In the genomic region with DNA sequence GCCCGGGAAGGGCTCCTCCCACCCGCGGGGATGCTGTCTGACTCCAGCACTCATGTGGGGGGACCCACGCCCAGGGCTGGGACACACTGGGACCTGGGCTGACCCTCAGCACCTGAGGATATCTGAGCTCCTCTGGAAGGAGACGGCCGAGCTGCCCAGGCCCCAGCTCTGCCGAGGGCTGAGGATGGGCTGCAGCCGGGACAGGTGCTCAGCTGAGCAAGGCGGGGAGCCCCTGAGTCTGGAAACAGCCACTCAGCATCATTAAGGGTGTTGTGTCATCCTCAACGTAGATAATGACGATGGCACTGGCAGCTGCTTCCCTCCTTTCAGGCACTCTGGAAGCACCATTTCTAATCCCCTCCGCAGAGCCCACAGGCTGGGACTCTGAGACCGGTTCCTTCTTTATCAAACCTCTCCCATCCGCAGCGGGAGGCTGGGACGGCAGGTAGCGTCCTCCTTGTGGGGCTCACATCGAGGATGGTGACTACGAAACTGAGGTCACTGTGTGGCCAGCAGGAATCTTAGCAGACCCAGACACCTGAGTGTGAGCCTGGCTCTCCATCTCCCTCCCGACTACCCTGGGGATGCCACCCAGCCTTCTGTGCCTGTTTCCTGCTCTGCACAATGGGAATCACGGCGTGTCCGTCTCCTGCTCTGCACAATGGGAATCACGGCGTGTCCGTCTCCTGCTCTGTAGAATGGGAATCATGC, we compare ENCODE assay signal across 25 cellular contexts. TPM values are rescaled to one million over a fixed set of nuclear protein-coding genes. Genes with fewer than 3 reads are reported as not detected.
DNase-seq lines count a peak whose midpoint lies in the region; ATAC-seq and TF ChIP-seq lines count a peak whose summit lies in the region.
"Had no signal": no experiment of that assay in that cellular context is flagged by ENCODE, and none has a peak within 500 bp of the region (broad histone marks: within the 10 kb centered on the region; RNA-seq: fewer than 3 reads in every experiment).

No MANE protein-coding gene starts in this region.

- peaks cover 13% of the 10 kb centered on the region for H3K4me1 Mint-ChIP-seq in memory B cell
- peaks cover 3% of the 10 kb centered on the region for H3K4me1 Mint-ChIP-seq in mesothelial cell of epicardium
- H3K4me1 Mint-ChIP-seq: activated B cell treated with CpG ODN at 0.5 μM for 24 hours had no signal

- H3K27ac Mint-ChIP-seq in memory B cell = no peak overlapping the region
- no peak overlapping the region for H3K27ac Mint-ChIP-seq in mesothelial cell of epicardium
- H3K27ac Mint-ChIP-seq: activated B cell treated with CpG ODN at 0.5 μM for 24 hours; activated CD4-positive, alpha-beta memory T cell treated with anti-CD3 and anti-CD28 coated beads for 36 hours; GM23338; naive B cell had no signal

- H3K4me3 ChIP-seq in H7 (ENCODE audit: insufficient read depth, low read depth, low read length) = no peak overlapping the region
- H3K4me3 ChIP-seq: breast epithelium, gastroesophageal sphincter, GM23338, pancreas, stomach, tibial nerve had no signal

- H3K27me3 ChIP-seq in H7 (ENCODE audit: control insufficient read depth, insufficient read depth, low read length) = peaks cover 5% of the 10 kb centered on the region
- H3K27me3 ChIP-seq: pancreas had no signal

- peak; percentile 22 for DNase-seq in DMS79 treated with DMSO at 0.1 percent for 48 hours (lab: John Stamatoyannopoulos, UW)
- no peak for DNase-seq in DMS79 (lab: John Stamatoyannopoulos, UW)
- DNase-seq in H7 = peak; percentile 49
- DNase-seq in NCI-H69 (lab: John Stamatoyannopoulos, UW) = peak; percentile 48
- DNase-seq in memory B cell (ENCODE audit: low spot score in 2 of 2) = no peak
- no peak for DNase-seq in mesothelial cell of epicardium (ENCODE audit: low spot score in 2 of 2, unreplicated experiment in 2 of 2)
- no peak for DNase-seq in NCI-H226
- DNase-seq: activated B cell treated with CpG ODN at 0.5 μM for 24 hours; activated CD4-positive, alpha-beta memory T cell treated with anti-CD3 and anti-CD28 coated beads for 36 hours; activated naive CD4-positive, alpha-beta T cell; activated T-cell treated with anti-CD3 and anti-CD28 coated beads, Interleukin-2, amount 50 U/mL, for 1 hour; AML-193; CD8-positive, alpha-beta memory T cell; naive B cell; NCI-H1417; NCI-H2171 treated with DMSO at 0.1 percent for 48 hours; pancreas; right cardiac atrium; stomach; T1000 had no signal

- H3K36me3 ChIP-seq in H7 (replicated peaks; ENCODE audit: control insufficient read depth, insufficient read depth, low read length) = no peaks in the 10 kb centered on the region
- H3K36me3 ChIP-seq: breast epithelium, gastroesophageal sphincter, pancreas, stomach, tibial nerve had no signal

- peaks cover 12% of the 10 kb centered on the region for H3K9me3 Mint-ChIP-seq in memory B cell
- H3K9me3 Mint-ChIP-seq in mesothelial cell of epicardium = no peaks in the 10 kb centered on the region
- H3K9me3 Mint-ChIP-seq: activated B cell treated with CpG ODN at 0.5 μM for 24 hours; activated CD4-positive, alpha-beta memory T cell treated with anti-CD3 and anti-CD28 coated beads for 36 hours; CD8-positive, alpha-beta memory T cell had no signal

- H3K4me3 Mint-ChIP-seq in memory B cell = no peak overlapping the region
- H3K4me3 Mint-ChIP-seq in mesothelial cell of epicardium = no peak overlapping the region
- H3K4me3 Mint-ChIP-seq: activated B cell treated with CpG ODN at 0.5 μM for 24 hours; activated CD4-positive, alpha-beta memory T cell treated with anti-CD3 and anti-CD28 coated beads for 36 hours; CD8-positive, alpha-beta memory T cell; GM23338; naive B cell had no signal

- TF ChIP-seq CTCF in mesothelial cell of epicardium (IDR thresholded peaks at IDR 0.05; ENCODE audit: unreplicated experiment) = no peak

- H3K36me3 Mint-ChIP-seq in memory B cell = no peaks in the 10 kb centered on the region
- no peaks in the 10 kb centered on the region for H3K36me3 Mint-ChIP-seq in mesothelial cell of epicardium
- H3K36me3 Mint-ChIP-seq: activated CD4-positive, alpha-beta memory T cell treated with anti-CD3 and anti-CD28 coated beads for 36 hours; CD8-positive, alpha-beta memory T cell; naive B cell had no signal

- ATAC-seq in memory B cell (ENCODE audit: low read depth) (peak; percentile 27), HG02981 (IDR thresholded peaks at IDR 0.05; ENCODE audit: unreplicated experiment) (no peak)
- ATAC-seq: gastroesophageal sphincter, GM23338, pancreas, right cardiac atrium had no signal

- peaks cover 23% of the 10 kb centered on the region for H3K27me3 Mint-ChIP-seq in memory B cell
- H3K27me3 Mint-ChIP-seq in mesothelial cell of epicardium (ENCODE audit: low read depth) = peaks cover 18% of the 10 kb centered on the region

RNA-seq across cellular contexts. Expression of a gene that starts 26.7 kb away (rescaled TPM):
- 33.4 and 43.2 TPM in 2 replicates for total RNA-seq in H7 (2014; rRNA removed; shearing (Covaris generic))
- 73.0 to 77.9 TPM (median 76.9 TPM) in 3 replicates for total RNA-seq in mesothelial cell of epicardium

Comparison
In these comparisons a context has a peak if more than half of its experiments do, and no peak if none do; other contexts are left out.
1. DNase-seq: peak in DMS79 treated with DMSO at 0.1 percent for 48 hours (single experiment), H7 (single experiment) and NCI-H69 (single experiment); none in DMS79 (single experiment), memory B cell (0 of 2), mesothelial cell of epicardium (0 of 2) and NCI-H226 (single experiment).